Comparison of ENCODE assay signal across 8 cellular contexts in genomic region chr1:109910963-109911798, GRCh38. TPM values are rescaled to one million over a fixed set of nuclear protein-coding genes. Genes with fewer than 3 reads are reported as not detected.
DNase-seq lines count a peak whose midpoint lies in the region; ATAC-seq lines count a peak whose summit lies in the region.

No MANE protein-coding gene starts in this region.

- peak overlapping the region; percentile 99 for H3K9ac ChIP-seq in adipocyte (ENCODE audit: low read length)

- H3K36me3 Mint-ChIP-seq in IgD-negative memory B cell, result no peaks in the 10 kb centered on the region
- H3K36me3 Mint-ChIP-seq in stimulated activated effector memory CD8-positive, alpha-beta T cell treated with anti-CD3 and anti-CD28 coated beads, Interleukin-12 subunit alpha, Interleukin-12 subunit beta, amount 100 ng/mL, for 72 hours, result peaks cover 66% of the 10 kb centered on the region

- H3K9me3 Mint-ChIP-seq in IgD-negative memory B cell, result no peaks in the 10 kb centered on the region
- no peaks in the 10 kb centered on the region for H3K9me3 Mint-ChIP-seq in stimulated activated effector memory CD8-positive, alpha-beta T cell treated with anti-CD3 and anti-CD28 coated beads, Interleukin-12 subunit alpha, Interleukin-12 subunit beta, amount 100 ng/mL, for 72 hours

- H3K27me3 Mint-ChIP-seq in IgD-negative memory B cell, result peaks cover 29% of the 10 kb centered on the region

- H3K4me3 Mint-ChIP-seq in IgD-negative memory B cell, result peak overlapping the region; percentile 84 to 95 (median 88)
- peak overlapping the region; percentile 92 for H3K4me3 Mint-ChIP-seq in stimulated activated effector memory CD8-positive, alpha-beta T cell treated with anti-CD3 and anti-CD28 coated beads, Interleukin-12 subunit alpha, Interleukin-12 subunit beta, amount 100 ng/mL, for 72 hours

- no peaks in the 10 kb centered on the region for H3K9me3 ChIP-seq in adipocyte (ENCODE audit: control insufficient read depth, low read length)

- peaks cover 3 to 10% (median 8%) of the 10 kb centered on the region in 3 donors for H3K4me1 Mint-ChIP-seq in IgD-negative memory B cell
- peaks cover 84% of the 10 kb centered on the region for H3K4me1 Mint-ChIP-seq in stimulated activated effector memory CD8-positive, alpha-beta T cell treated with anti-CD3 and anti-CD28 coated beads, Interleukin-12 subunit alpha, Interleukin-12 subunit beta, amount 100 ng/mL, for 72 hours

- DNase-seq in ELF-1 (ENCODE audit: low read depth, low spot score) (peak; percentile 24), adipocyte (ENCODE audit: low read depth) (no peak), iPS-NIHi11 (ENCODE audit: low spot score) (peak; percentile 78), anterior cingulate cortex (lab: John Stamatoyannopoulos, UW) (no peak), NCI-H82 (lab: John Stamatoyannopoulos, UW) (no peak)
- peak in 1 of 2 donors; percentile 67 for DNase-seq in stimulated activated effector memory CD8-positive, alpha-beta T cell treated with anti-CD3 and anti-CD28 coated beads, Interleukin-12 subunit alpha, Interleukin-12 subunit beta, amount 100 ng/mL, for 72 hours (ENCODE audit: low spot score in 2 of 2)

- ATAC-seq in stimulated activated effector memory CD8-positive, alpha-beta T cell treated with anti-CD3 and anti-CD28 coated beads, Interleukin-12 subunit alpha, Interleukin-12 subunit beta, amount 100 ng/mL, for 72 hours, result peak; percentile 36
- ATAC-seq in HG03045 (IDR thresholded peaks at IDR 0.05; ENCODE audit: unreplicated experiment), result no peak

- H3K27ac Mint-ChIP-seq in IgD-negative memory B cell, result peak overlapping the region in 2 of 3 donors; percentile 39 to 47
- peak overlapping the region; percentile 91 for H3K27ac Mint-ChIP-seq in stimulated activated effector memory CD8-positive, alpha-beta T cell treated with anti-CD3 and anti-CD28 coated beads, Interleukin-12 subunit alpha, Interleukin-12 subunit beta, amount 100 ng/mL, for 72 hours

- peaks cover 40% of the 10 kb centered on the region for H3K4me1 ChIP-seq in adipocyte (ENCODE audit: control insufficient read depth, insufficient read depth, low read length)

- H3K4me3 ChIP-seq in adipocyte (ENCODE audit: low read length), result peak overlapping the region; percentile 97

- H3K36me3 ChIP-seq in adipocyte (ENCODE audit: control insufficient read depth, insufficient read depth, low read length, severe bottlenecking), result peaks cover 25% of the 10 kb centered on the region

- H3K27me3 ChIP-seq in adipocyte (replicated peaks; ENCODE audit: control insufficient read depth, insufficient read depth, low read length), result no peaks in the 10 kb centered on the region

RNA-seq across cellular contexts. Expression of gene CSF1, which starts 0.5 kb away (rescaled TPM):
- polyA plus RNA-seq in IgD-negative memory B cell, result 0.18 TPM

Comparison
In these comparisons a context has a peak if more than half of its experiments do, and no peak if none do; other contexts are left out.
1. DNase-seq: peak in ELF-1 (single experiment) and iPS-NIHi11 (single experiment); none in adipocyte (single experiment), anterior cingulate cortex (0 of 58) and NCI-H82 (single experiment).